Comparison of ENCODE assay signal across 13 cellular contexts in genomic region chr5:89313044-89313443, GRCh38.
DNase-seq lines count a peak whose midpoint lies in the region; ATAC-seq, FAIRE-seq and TF ChIP-seq lines count a peak whose summit lies in the region.
"Had no signal": no experiment of that assay in that cellular context is flagged by ENCODE, and none has a peak within 500 bp of the region (broad histone marks: within the 10 kb centered on the region; RNA-seq: fewer than 3 reads in every experiment).

No MANE protein-coding gene starts in this region.

- no peaks in the 10 kb centered on the region for H3K9me1 ChIP-seq in keratinocyte (ENCODE audit: control insufficient read depth, extremely low read depth, insufficient read depth, low read length)

- RAD21 ChIA-PET in HCT116 (lab: Charles Lee; ENCODE audit: low non-redundant PET in 1 of 2, low total read pairs in 2 of 2, uncharacterized antibody in 2 of 2, unreplicated experiment in 2 of 2): no interaction called here

- FAIRE-seq in keratinocyte (lab: Jason Lieb, UNC): peak; percentile 52
- FAIRE-seq: G401.6 had no signal

- H3K9me3 ChIP-seq in HCT116 (ENCODE audit: control insufficient read depth in 1 of 2, insufficient read depth in 1 of 2, low read depth in 1 of 2, low read length in 2 of 2) (no peaks in the 10 kb centered on the region), keratinocyte (ENCODE audit: control insufficient read depth, low read depth, low read length) (no peaks in the 10 kb centered on the region)
- H3K9me3 ChIP-seq: gastroesophageal sphincter had no signal

- CTCF ChIA-PET in HCT116 (lab: Charles Lee): no interaction called here

- no peaks in the 10 kb centered on the region for H3K79me2 ChIP-seq in HCT116 (ENCODE audit: insufficient read depth, low read length)
- H3K79me2 ChIP-seq in keratinocyte (ENCODE audit: control insufficient read depth, insufficient read depth, low read length): no peaks in the 10 kb centered on the region

- H3K4me3 ChIP-seq in HCT116 (replicated peaks in 1 of 2; ENCODE audit: low read depth in 1 of 2, low read length in 2 of 2): no peak overlapping the region
- H3K4me3 ChIP-seq in keratinocyte (ENCODE audit: control insufficient read depth in 2 of 3, extremely low read depth in 1 of 3, insufficient read depth in 2 of 3, low read depth in 1 of 3, low read length in 3 of 3): no peak overlapping the region
- H3K4me3 ChIP-seq: gastroesophageal sphincter had no signal

- no peaks in the 10 kb centered on the region for H3K9me2 ChIP-seq in HCT116 (ENCODE audit: insufficient read depth)

- dilution Hi-C loops in keratinocyte (cut with MboI; ENCODE audit: extremely low pct_ligation_motif_present, low sequenced_read_pairs): no loop called here

- peak overlapping the region; percentile 21 for H3K9ac ChIP-seq in HCT116 (ENCODE audit: low read length)
- H3K9ac ChIP-seq in keratinocyte (ENCODE audit: control insufficient read depth, extremely low read depth, insufficient read depth, low read length): no peak overlapping the region

- H3K9me3 Mint-ChIP-seq in T-helper 2 cell treated with Interferon-gamma antibody and Interleukin-4, amounts not matched to agents 5 μg/mL and 100 μg/mL, for 36 hours: no peaks in the 10 kb centered on the region
- H3K9me3 Mint-ChIP-seq: neural crest cell had no signal

- TF ChIP-seq RAD21 in HCT116 (IDR thresholded peaks at IDR 0.05; ENCODE audit: low read depth): no peak

- BruUV-seq in HCT116 (replicated peaks; lab: Mats Ljungman, UMichigan): no TSS peak

- H3K27ac ChIP-seq in HCT116 (ENCODE audit: low read depth, low read length) (no peak overlapping the region), keratinocyte (ENCODE audit: control insufficient read depth, insufficient read depth, low read length) (peak overlapping the region; percentile 49)
- H3K27ac ChIP-seq: gastroesophageal sphincter, VCaP had no signal

- H3K27me3 ChIP-seq in HCT116 (ENCODE audit: insufficient read depth, low read length) (no peaks in the 10 kb centered on the region), keratinocyte (ENCODE audit: control insufficient read depth, extremely low read depth, insufficient read depth, low read length) (no peaks in the 10 kb centered on the region)
- H3K27me3 ChIP-seq: gastroesophageal sphincter had no signal

- H3K4me2 ChIP-seq in HCT116 (ENCODE audit: low read length): peak overlapping the region; percentile 68
- H3K4me2 ChIP-seq in keratinocyte (ENCODE audit: control insufficient read depth, extremely low read depth, insufficient read depth, low read depth, low read length): no peak overlapping the region

- peaks cover 3 to 33% of the 10 kb centered on the region in 2 experiments; a peak in 3 of 4 replicates for H3K4me1 ChIP-seq in HCT116 (ENCODE audit: control insufficient read depth in 1 of 2, insufficient read depth in 2 of 2, low read length in 2 of 2)
- H3K4me1 ChIP-seq in keratinocyte (ENCODE audit: control insufficient read depth, extremely low read depth, insufficient read depth, low read length): peaks cover 11% of the 10 kb centered on the region

- peaks cover 14% of the 10 kb centered on the region for H3K4me1 Mint-ChIP-seq in T-helper 2 cell treated with Interferon-gamma antibody and Interleukin-4, amounts not matched to agents 5 μg/mL and 100 μg/mL, for 36 hours (ENCODE audit: low read depth)
- H3K4me1 Mint-ChIP-seq: neural crest cell had no signal

- POLR2A ChIA-PET in HCT116 (lab: Charles Lee): no interaction called here

- H3K4me3 Mint-ChIP-seq in T-helper 2 cell treated with Interferon-gamma antibody and Interleukin-4, amounts not matched to agents 5 μg/mL and 100 μg/mL, for 36 hours: no peak overlapping the region
- H3K4me3 Mint-ChIP-seq: neural crest cell had no signal

- H3K36me3 ChIP-seq in HCT116 (ENCODE audit: control insufficient read depth in 1 of 2, insufficient read depth in 2 of 2, low read length in 2 of 2) (no peaks in the 10 kb centered on the region), keratinocyte (ENCODE audit: control insufficient read depth in 2 of 2, extremely low read depth in 1 of 2, insufficient read depth in 2 of 2, low read length in 2 of 2) (no peaks in the 10 kb centered on the region)
- H3K36me3 ChIP-seq: gastroesophageal sphincter had no signal

- H4K20me1 ChIP-seq in HCT116 (ENCODE audit: insufficient read depth) (no peaks in the 10 kb centered on the region), keratinocyte (ENCODE audit: control insufficient read depth, extremely low read depth, insufficient read depth, low read length) (no peaks in the 10 kb centered on the region)

- no peak for TF ChIP-seq POLR2A in HCT116 (IDR thresholded peaks at IDR 0.05; ENCODE audit: borderline replicate concordance, extremely low read depth, insufficient read depth, insufficient read length)

- intact Hi-C loops in HCT116 (cut with micrococcal nuclease): no loop called here

- H3K27me3 Mint-ChIP-seq in T-helper 2 cell treated with Interferon-gamma antibody and Interleukin-4, amounts not matched to agents 5 μg/mL and 100 μg/mL, for 36 hours (ENCODE audit: low read depth): no peaks in the 10 kb centered on the region

- H2AFZ ChIP-seq in HCT116 (ENCODE audit: low read depth, low read length, poor library complexity, severe bottlenecking) (peak overlapping the region; percentile 66), keratinocyte (ENCODE audit: control insufficient read depth, low read length) (no peak overlapping the region)

- no peaks in the 10 kb centered on the region for H3K36me3 Mint-ChIP-seq in T-helper 2 cell treated with Interferon-gamma antibody and Interleukin-4, amounts not matched to agents 5 μg/mL and 100 μg/mL, for 36 hours (ENCODE audit: low read depth)

- TF ChIP-seq CTCF in HCT116 (IDR thresholded peaks at IDR 0.05 in 2 of 3, conservative IDR thresholded peaks at IDR 0.05 in 1 of 3; ENCODE audit: borderline replicate concordance in 1 of 3, insufficient read depth in 1 of 3, low read depth in 2 of 3, low read length in 2 of 3) (no peak), keratinocyte (optimal IDR thresholded peaks at IDR 0.05 in 1 of 3, IDR thresholded peaks at IDR 0.05 in 1 of 3, conservative IDR thresholded peaks at IDR 0.05 in 1 of 3; ENCODE audit: extremely low read depth in 1 of 3, insufficient read depth in 2 of 3, low read length in 3 of 3) (no peak)

- peak; percentile 79 for ATAC-seq in HCT116
- peak; percentile 37 for ATAC-seq in SK-N-SH treated with all-trans-retinoic acid at 6 μM for 48 hours
- ATAC-seq in GM18502 (IDR thresholded peaks at IDR 0.05; ENCODE audit: poor library complexity, unreplicated experiment): no peak
- ATAC-seq: gastroesophageal sphincter had no signal

- DNase-seq in COLO668 (lab: John Stamatoyannopoulos, UW; ENCODE audit: unreplicated experiment) (peak; percentile 9), HCT116 (ENCODE audit: low read depth, low spot score) (peak; percentile 71), keratinocyte (ENCODE audit: low read depth, low spot score) (peak; percentile 45), Ammon's horn (ENCODE audit: low spot score) (no peak)
- DNase-seq in activated CD4-positive, alpha-beta T cell treated with anti-CD3 and anti-CD28 coated beads for 48 hours: no peak
- DNase-seq in T-helper 2 cell treated with Interferon-gamma antibody and Interleukin-4, amounts not matched to agents 5 μg/mL and 100 μg/mL, for 36 hours (ENCODE audit: low spot score): no peak
- DNase-seq: NCI-H2171 had no signal

- H3K27ac Mint-ChIP-seq in T-helper 2 cell treated with Interferon-gamma antibody and Interleukin-4, amounts not matched to agents 5 μg/mL and 100 μg/mL, for 36 hours: no peak overlapping the region

TF ChIP-seq in HCT116, 20 proteins besides CTCF, POLR2A, EP300 and RAD21:
- TF ChIP-seq SP1 (IDR thresholded peaks at IDR 0.05; ENCODE audit: low read depth): no peak
- TF ChIP-seq FOSL1 (IDR thresholded peaks at IDR 0.05; ENCODE audit: low read depth): 0 out of 2 replicates have a peak, but pooled peaks have one; percentile 21

TF ChIP-seq in SK-N-SH treated with all-trans-retinoic acid at 6 μM for 48 hours, 23 proteins besides CTCF, POLR2A, EP300 and RAD21:
- no peak for TF ChIP-seq PATZ1 (CRISPR knock-in tag; IDR thresholded peaks at IDR 0.05; ENCODE audit: borderline replicate concordance)
- no peak for TF ChIP-seq BACH2 (CRISPR knock-in tag; IDR thresholded peaks at IDR 0.05; ENCODE audit: borderline replicate concordance)
- no peak for TF ChIP-seq TCF4 (CRISPR knock-in tag; IDR thresholded peaks at IDR 0.05; ENCODE audit: borderline replicate concordance)
- no peak for TF ChIP-seq ZFP30 (CRISPR knock-in tag; IDR thresholded peaks at IDR 0.05)
- TF ChIP-seq CSRNP3 (CRISPR knock-in tag; IDR thresholded peaks at IDR 0.05): no peak
- TF ChIP-seq ZNF70 (CRISPR knock-in tag; IDR thresholded peaks at IDR 0.05): no peak

Comparison
In these comparisons a context has a peak if more than half of its experiments do, and no peak if none do; other contexts are left out.
1. DNase-seq: peak in COLO668 (single experiment), HCT116 (single experiment) and keratinocyte (single experiment); none in Ammon's horn (single experiment), activated CD4-positive, alpha-beta T cell treated with anti-CD3 and anti-CD28 coated beads for 48 hours (single experiment) and T-helper 2 cell treated with Interferon-gamma antibody and Interleukin-4, amounts not matched to agents 5 μg/mL and 100 μg/mL, for 36 hours (single experiment).